ENCODE assay signal across 8 cellular contexts in the genomic region with DNA sequence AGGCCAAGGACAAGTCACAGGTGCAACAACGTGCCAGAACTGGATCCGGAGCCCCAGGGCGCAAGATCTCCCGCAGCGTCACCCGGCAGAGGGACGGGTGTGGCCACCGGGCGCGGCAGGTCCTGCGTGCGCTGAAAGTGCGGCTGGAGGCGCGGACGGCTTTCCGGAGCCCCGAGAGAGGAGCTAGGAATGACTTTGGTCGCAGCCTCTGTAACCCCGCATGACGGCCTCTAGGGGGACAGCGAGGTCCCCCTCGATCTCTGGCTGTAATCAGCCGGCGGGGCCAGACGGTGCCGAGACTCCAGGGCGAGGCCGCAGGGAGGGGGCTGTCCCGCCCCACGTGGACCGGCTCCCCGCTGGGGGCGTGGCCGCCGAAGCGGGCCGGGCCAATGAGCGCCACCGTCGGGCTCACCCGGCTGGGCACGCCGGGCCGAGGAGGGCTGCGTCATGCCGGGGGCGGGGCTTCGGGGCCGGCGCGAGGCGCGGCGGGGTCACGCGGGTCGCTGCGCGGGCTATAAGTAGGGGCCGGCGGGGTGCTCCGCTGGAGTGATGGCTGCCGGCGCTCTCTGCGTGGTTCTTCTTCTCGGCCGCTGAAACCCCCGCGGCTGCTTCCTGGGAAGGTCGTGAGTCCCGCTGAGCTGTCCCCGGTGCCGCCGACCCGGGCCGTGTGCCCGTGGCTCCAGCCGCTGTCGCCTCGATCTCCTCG. TPM values are rescaled to one million over a fixed set of nuclear protein-coding genes. Genes with fewer than 3 reads are reported as not detected.
DNase-seq lines count a peak whose midpoint lies in the region; ATAC-seq and TF ChIP-seq lines count a peak whose summit lies in the region.

A gene with protein sequence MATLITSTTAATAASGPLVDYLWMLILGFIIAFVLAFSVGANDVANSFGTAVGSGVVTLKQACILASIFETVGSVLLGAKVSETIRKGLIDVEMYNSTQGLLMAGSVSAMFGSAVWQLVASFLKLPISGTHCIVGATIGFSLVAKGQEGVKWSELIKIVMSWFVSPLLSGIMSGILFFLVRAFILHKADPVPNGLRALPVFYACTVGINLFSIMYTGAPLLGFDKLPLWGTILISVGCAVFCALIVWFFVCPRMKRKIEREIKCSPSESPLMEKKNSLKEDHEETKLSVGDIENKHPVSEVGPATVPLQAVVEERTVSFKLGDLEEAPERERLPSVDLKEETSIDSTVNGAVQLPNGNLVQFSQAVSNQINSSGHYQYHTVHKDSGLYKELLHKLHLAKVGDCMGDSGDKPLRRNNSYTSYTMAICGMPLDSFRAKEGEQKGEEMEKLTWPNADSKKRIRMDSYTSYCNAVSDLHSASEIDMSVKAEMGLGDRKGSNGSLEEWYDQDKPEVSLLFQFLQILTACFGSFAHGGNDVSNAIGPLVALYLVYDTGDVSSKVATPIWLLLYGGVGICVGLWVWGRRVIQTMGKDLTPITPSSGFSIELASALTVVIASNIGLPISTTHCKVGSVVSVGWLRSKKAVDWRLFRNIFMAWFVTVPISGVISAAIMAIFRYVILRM (plus strand): TSS at position 544 of the 706 bp plus-strand sequence. CDS start 890 bp downstream, outside the sequence.

- ATAC-seq in GM21825 (IDR thresholded peaks at IDR 0.05; ENCODE audit: unreplicated experiment), result peak; percentile 87
- ATAC-seq in activated T-helper 17 cell treated with anti-CD3 and anti-CD28 coated beads, Interleukin-2, amount 50 U/mL, for 72 hours (replicated peaks), result peak; percentile 94
- peak; percentile 91 to 99 (median 91) for ATAC-seq in natural killer cell
- ATAC-seq in stimulated activated naive CD8-positive, alpha-beta T cell treated with anti-CD3 and anti-CD28 coated beads, Interleukin-15, Interleukin-2, amounts not matched to agents 100 U/mL and 50 U/mL, for 24 hours, result peak; percentile 95

- TF ChIP-seq CTCF in fibroblast of mammary gland (conservative IDR thresholded peaks at IDR 0.05; ENCODE audit: control insufficient read depth, insufficient read depth, low read depth, low read length), result no peak
- peak; percentile 59 for TF ChIP-seq CTCF in natural killer cell (IDR thresholded peaks at IDR 0.05)

- H3K4me1 Mint-ChIP-seq in activated T-helper 17 cell treated with anti-CD3 and anti-CD28 coated beads, Interleukin-2, amount 50 U/mL, for 72 hours, result peaks cover 41% of the 10 kb centered on the region
- peaks cover 77 to 80% of the 10 kb centered on the region in 2 donors for H3K4me1 Mint-ChIP-seq in natural killer cell

- H3K36me3 Mint-ChIP-seq in activated T-helper 17 cell treated with anti-CD3 and anti-CD28 coated beads, Interleukin-2, amount 50 U/mL, for 72 hours (ENCODE audit: low read depth), result peaks cover 40% of the 10 kb centered on the region
- peaks cover 23% of the 10 kb centered on the region for H3K36me3 Mint-ChIP-seq in natural killer cell

- H3K79me2 ChIP-seq in Karpas-422 (ENCODE audit: low read length), result peaks cover 45% of the 10 kb centered on the region

- H4K20me1 ChIP-seq in Karpas-422 (ENCODE audit: insufficient read depth, low read depth, low read length), result no peaks in the 10 kb centered on the region; the same call in 1 of the 2 replicates

- H3K4me3 ChIP-seq in Karpas-422 (ENCODE audit: low read length) (peak within 1 kb of the TSS; percentile 98), fibroblast of mammary gland (ENCODE audit: control insufficient read depth, low read depth, low read length) (peak within 1 kb of the TSS; percentile 98)

- no peaks in the 10 kb centered on the region for H3K9me2 ChIP-seq in Karpas-422 (replicated peaks; ENCODE audit: insufficient read depth, low read length)

- intact Hi-C loops in natural killer cell (cut with micrococcal nuclease), result loop anchor here (1.0 to 5.0 kb wide), 4 partner anchors 11 to 63 kb away; a partner anchor contains a TSS

- no peaks in the 10 kb centered on the region for H3K9me3 Mint-ChIP-seq in activated T-helper 17 cell treated with anti-CD3 and anti-CD28 coated beads, Interleukin-2, amount 50 U/mL, for 72 hours
- no peaks in the 10 kb centered on the region for H3K9me3 Mint-ChIP-seq in natural killer cell

- peak within 1 kb of the TSS; percentile 69 for H3K27ac Mint-ChIP-seq in activated T-helper 17 cell treated with anti-CD3 and anti-CD28 coated beads, Interleukin-2, amount 50 U/mL, for 72 hours
- peak within 1 kb of the TSS; percentile 89 to 91 for H3K27ac Mint-ChIP-seq in natural killer cell

- peak within 1 kb of the TSS; percentile 98 for H3K9ac ChIP-seq in Karpas-422 (ENCODE audit: low read length)

- H3K27ac ChIP-seq in Karpas-422 (ENCODE audit: low read length), result peak within 1 kb of the TSS; percentile 72

- peak within 1 kb of the TSS; percentile 83 for H3K4me2 ChIP-seq in Karpas-422 (ENCODE audit: low read depth, low read length, poor library complexity, severe bottlenecking)

- H3K27me3 ChIP-seq in Karpas-422 (ENCODE audit: low read length), result no peaks in the 10 kb centered on the region

- DNase-seq in Daoy (ENCODE audit: low read depth), result peak; percentile 98
- peak; percentile 98 for DNase-seq in Karpas-422
- DNase-seq in RPMI8226, result peak; percentile 98
- peak; percentile 89 for DNase-seq in fibroblast of mammary gland (ENCODE audit: low read depth)
- DNase-seq in natural killer cell, result peak; percentile 99
- peak; percentile 100 for DNase-seq in stimulated activated naive CD8-positive, alpha-beta T cell treated with anti-CD3 and anti-CD28 coated beads, Interleukin-15, Interleukin-2, amounts not matched to agents 100 U/mL and 50 U/mL, for 24 hours

- H3K27me3 Mint-ChIP-seq in activated T-helper 17 cell treated with anti-CD3 and anti-CD28 coated beads, Interleukin-2, amount 50 U/mL, for 72 hours, result no peaks in the 10 kb centered on the region
- H3K27me3 Mint-ChIP-seq in natural killer cell (ENCODE audit: low read depth in 2 of 2), result no peaks in the 10 kb centered on the region

- H2AFZ ChIP-seq in Karpas-422 (ENCODE audit: low read length), result peak within 1 kb of the TSS; percentile 88

- H3K4me1 ChIP-seq in Karpas-422 (ENCODE audit: low read length), result peaks cover 35% of the 10 kb centered on the region

- no peaks in the 10 kb centered on the region for H3K9me3 ChIP-seq in Karpas-422 (ENCODE audit: low read length)

- peak within 1 kb of the TSS; percentile 90 for H3K4me3 Mint-ChIP-seq in activated T-helper 17 cell treated with anti-CD3 and anti-CD28 coated beads, Interleukin-2, amount 50 U/mL, for 72 hours
- H3K4me3 Mint-ChIP-seq in natural killer cell, result peak within 1 kb of the TSS; percentile 94

- H3K36me3 ChIP-seq in Karpas-422 (ENCODE audit: insufficient read depth, low read length), result peaks cover 30% of the 10 kb centered on the region

RNA-seq across cellular contexts. Expression of the gene that starts here (rescaled TPM):
- total RNA-seq in Daoy (2014; rRNA removed; shearing (Covaris generic)), result 58.4 and 71.2 TPM in 2 replicates
- total RNA-seq in Karpas-422 (2014; rRNA removed; shearing (Covaris generic); ENCODE audit: low replicate concordance), result 24.6 and 48.4 TPM in 2 replicates
- 100 to 1,000 TPM in 1 of 2 donors, 10 to 100 TPM in 1; 77.3 to 124 TPM for total RNA-seq in activated T-helper 17 cell treated with anti-CD3 and anti-CD28 coated beads, Interleukin-2, amount 50 U/mL, for 72 hours
- total RNA-seq in natural killer cell, result 100 to 1,000 TPM; 193 to 241 (median 233) TPM

Comparison
In these comparisons a context has a peak if more than half of its experiments do, and no peak if none do; other contexts are left out.
1. Peak in every context shown above with its lines: DNase-seq, ATAC-seq, H3K4me3 ChIP-seq and H3K27ac ChIP-seq.